ENCODE assay signal across 8 cellular contexts in the genomic region with DNA sequence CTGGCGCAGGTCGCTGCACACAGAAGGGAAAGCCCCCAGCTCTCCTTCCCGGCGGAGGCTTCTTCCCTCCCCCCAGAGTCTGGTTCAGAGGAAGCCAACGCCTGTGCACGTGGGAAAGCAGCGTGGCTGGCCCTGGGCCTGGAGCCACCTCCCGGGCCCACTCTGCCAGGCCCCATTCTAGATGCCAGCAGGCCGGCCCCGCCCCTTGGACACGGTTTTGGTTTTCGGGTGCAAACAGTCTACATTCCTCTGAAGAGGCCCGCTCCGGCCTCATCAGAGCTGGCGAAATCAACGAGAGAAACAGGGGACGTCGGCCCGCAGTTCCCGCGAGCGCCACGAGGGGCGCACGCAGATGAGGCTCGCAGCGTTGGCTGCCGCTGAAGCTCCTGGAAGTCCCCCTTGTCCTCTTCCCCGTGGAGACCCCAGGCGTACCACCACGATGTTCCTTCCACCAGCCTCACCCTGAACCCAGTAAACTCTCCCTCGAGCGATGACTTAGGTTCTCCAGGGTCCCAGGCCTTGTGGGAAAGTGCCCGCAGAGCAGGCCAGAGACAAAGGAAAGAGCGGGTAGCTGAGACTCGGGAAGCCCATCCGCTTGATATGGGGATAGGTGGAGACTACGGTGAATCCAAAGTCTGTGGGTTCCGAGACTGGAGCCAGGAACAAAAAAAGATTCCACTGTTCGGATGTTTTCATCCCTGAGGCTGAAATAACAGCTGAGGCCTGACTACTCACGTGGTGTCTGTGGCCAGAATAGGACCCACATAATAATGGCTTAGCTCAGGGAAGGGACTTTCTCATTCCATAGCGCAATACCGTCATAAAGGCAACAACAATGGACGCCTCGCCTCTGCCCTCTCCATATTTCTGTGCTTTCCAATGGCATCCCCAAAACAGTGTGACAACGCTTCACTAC.
DNase-seq lines count a peak whose midpoint lies in the region; ATAC-seq, FAIRE-seq and TF ChIP-seq lines count a peak whose summit lies in the region.

No MANE protein-coding gene starts in this region.

- no peak for TF ChIP-seq POLR2A in GM18505 (IDR thresholded peaks at IDR 0.05; ENCODE audit: borderline replicate concordance, extremely low read depth, insufficient read depth, insufficient read length)

- POLR2A ChIA-PET in Panc1 (lab: Charles Lee): interaction anchor here (0.5 to 0.6 kb wide), 3 partner anchors 28 to 214 kb away, joined by 3 to 4 read pairs (median 3); no protein-coding TSS in a partner anchor

- no TSS peak for BruUV-seq in Panc1 (replicated peaks; lab: Mats Ljungman, UMichigan)

- no peaks in the 10 kb centered on the region for H3K4me1 Mint-ChIP-seq in activated naive CD4-positive, alpha-beta T cell treated with anti-CD3 and anti-CD28 coated beads, Interleukin-2, amount 50 U/mL, for 24 hours

- CTCF ChIA-PET in Panc1 (lab: Charles Lee): interaction anchor here (0.7 to 1.1 kb wide), 2 partner anchors 22 to 1198 kb away, joined by 3 read pairs; no protein-coding TSS in a partner anchor

- no CpG with 5 or more reads among the region's 46 CpGs for WGBS in trophoblast cell (ENCODE audit: extremely low coverage, insufficient coverage, insufficient read length)

- H3K9ac ChIP-seq in trophoblast cell (ENCODE audit: low read length): no peak overlapping the region

- peak overlapping the region; percentile 12 for H2BK12ac ChIP-seq in trophoblast cell (ENCODE audit: low read length)

- peak overlapping the region; percentile 68 for H2AFZ ChIP-seq in trophoblast cell (ENCODE audit: insufficient read depth, low read length, poor library complexity)

- H4K91ac ChIP-seq in trophoblast cell (ENCODE audit: low read depth, low read length): peak overlapping the region; percentile 41

- H2AK5ac ChIP-seq in trophoblast cell (ENCODE audit: low read length): no peak overlapping the region

- H3K4me3 Mint-ChIP-seq in activated naive CD4-positive, alpha-beta T cell treated with anti-CD3 and anti-CD28 coated beads, Interleukin-2, amount 50 U/mL, for 24 hours: peak overlapping the region; percentile 76

- H3K4me1 ChIP-seq in Panc1 (ENCODE audit: control insufficient read depth, insufficient read depth, low read length): no peaks in the 10 kb centered on the region; the same call in 1 of the 2 replicates
- H3K4me1 ChIP-seq in trophoblast cell (ENCODE audit: control insufficient read depth in 1 of 2, insufficient read depth in 2 of 2, low read length in 2 of 2): peaks cover 0 to 4% of the 10 kb centered on the region in 2 experiments

- peak overlapping the region; percentile 28 for H3K14ac ChIP-seq in trophoblast cell (ENCODE audit: low read length)

- H3K79me2 ChIP-seq in trophoblast cell (ENCODE audit: control insufficient read depth, insufficient read depth, low read length, poor library complexity): no peaks in the 10 kb centered on the region

- intact Hi-C loops in Panc1 (cut with micrococcal nuclease; ENCODE audit: unreplicated experiment): loop anchor here (10.0 kb wide), 1 partner anchor 59 kb away; the partner anchor contains the start of gene KLF4
- intact Hi-C loops in Right ventricle myocardium superior (cut with DNase I): no loop called here

- H3K36me3 Mint-ChIP-seq in activated naive CD4-positive, alpha-beta T cell treated with anti-CD3 and anti-CD28 coated beads, Interleukin-2, amount 50 U/mL, for 24 hours: no peaks in the 10 kb centered on the region

- H3K27me3 Mint-ChIP-seq in activated naive CD4-positive, alpha-beta T cell treated with anti-CD3 and anti-CD28 coated beads, Interleukin-2, amount 50 U/mL, for 24 hours: peaks cover 5% of the 10 kb centered on the region

- peak overlapping the region; percentile 66 for H4K8ac ChIP-seq in trophoblast cell (ENCODE audit: low read depth, low read length)

- in situ Hi-C loops in Panc1 (cut with HindIII; ENCODE audit: low pct_unique_long_range_greater_than_20kb, low sequenced_read_pairs): no loop called here

- FAIRE-seq in urothelium cell line (lab: Jason Lieb, UNC): no peak

- peak overlapping the region; percentile 25 for H2BK5ac ChIP-seq in trophoblast cell (ENCODE audit: low read depth, low read length, poor library complexity)

- DNase-seq in Panc1 (ENCODE audit: low read depth, low spot score) (peak; percentile 32), Right ventricle myocardium superior (peak; percentile 91), trophoblast cell (peak; percentile 79 to 90), urothelium cell line (ENCODE audit: low spot score) (peak; percentile 56), AML-193 (lab: John Stamatoyannopoulos, UW) (no peak)

- H3K27ac Mint-ChIP-seq in activated naive CD4-positive, alpha-beta T cell treated with anti-CD3 and anti-CD28 coated beads, Interleukin-2, amount 50 U/mL, for 24 hours: no peak overlapping the region

- H3K4me3 ChIP-seq in Panc1 (ENCODE audit: low read depth in 2 of 2, low read length in 2 of 2): peak overlapping the region in 1 of 2 experiments; percentile 39; a peak in 2 of 4 replicates
- H3K4me3 ChIP-seq in trophoblast cell (ENCODE audit: low read depth, low read length): no peak overlapping the region

- H3K18ac ChIP-seq in trophoblast cell (ENCODE audit: low read length): no peak overlapping the region

- H3K79me1 ChIP-seq in trophoblast cell (ENCODE audit: low read length): peaks cover 6% of the 10 kb centered on the region

- ATAC-seq in GM18505 (IDR thresholded peaks at IDR 0.05; ENCODE audit: unreplicated experiment) (peak; percentile 75), HG02884 (IDR thresholded peaks at IDR 0.05; ENCODE audit: unreplicated experiment) (peak; percentile 91), Panc1 (peak; percentile 90), Right ventricle myocardium superior (ENCODE audit: poor library complexity) (peak; percentile 90)

- H3K27ac ChIP-seq in Panc1 (ENCODE audit: low read length): no peak overlapping the region
- no peak overlapping the region for H3K27ac ChIP-seq in trophoblast cell (ENCODE audit: low read depth, low read length)

- H3K4ac ChIP-seq in trophoblast cell (ENCODE audit: low read depth, low read length): no peak overlapping the region

- H3K36me3 ChIP-seq in Panc1 (ENCODE audit: control insufficient read depth, insufficient read depth, low read length): no peaks in the 10 kb centered on the region
- no peaks in the 10 kb centered on the region for H3K36me3 ChIP-seq in trophoblast cell (ENCODE audit: control insufficient read depth in 1 of 2, insufficient read depth in 2 of 2, low read length in 2 of 2)

- H3K27me3 ChIP-seq in Panc1 (ENCODE audit: control insufficient read depth, insufficient read depth, low read length): no peaks in the 10 kb centered on the region
- H3K27me3 ChIP-seq in trophoblast cell (ENCODE audit: insufficient read depth, low read length): no peaks in the 10 kb centered on the region

- no peak overlapping the region for H2BK120ac ChIP-seq in trophoblast cell (ENCODE audit: insufficient read depth, low read length, poor library complexity)

- H3K23ac ChIP-seq in trophoblast cell (ENCODE audit: low read length): no peak overlapping the region

- H4K12ac ChIP-seq in trophoblast cell (ENCODE audit: low read depth, low read length): no peak overlapping the region

- peak overlapping the region; percentile 35 for H3K4me2 ChIP-seq in trophoblast cell (ENCODE audit: low read length)

- H3K9me3 Mint-ChIP-seq in activated naive CD4-positive, alpha-beta T cell treated with anti-CD3 and anti-CD28 coated beads, Interleukin-2, amount 50 U/mL, for 24 hours: no peaks in the 10 kb centered on the region

- H3K9me3 ChIP-seq in Panc1 (ENCODE audit: control insufficient read depth, insufficient read depth, low read depth, low read length): no peaks in the 10 kb centered on the region
- peaks cover 2% of the 10 kb centered on the region for H3K9me3 ChIP-seq in trophoblast cell (ENCODE audit: insufficient read depth, low read depth, low read length)

- TF ChIP-seq CTCF in Panc1 (IDR thresholded peaks at IDR 0.05): peak; percentile 92

Comparison
In these comparisons a context has a peak if more than half of its experiments do, and no peak if none do; other contexts are left out.
1. DNase-seq: peak in Panc1 (single experiment), Right ventricle myocardium superior (single experiment), trophoblast cell (2 of 2) and urothelium cell line (single experiment); none in AML-193 (0 of 2).
2. Peak in every context shown above with its lines, with median percentiles within 50 percentile points of each other: ATAC-seq.